ENCODE assay signal across 10 cellular contexts in the genomic region with DNA sequence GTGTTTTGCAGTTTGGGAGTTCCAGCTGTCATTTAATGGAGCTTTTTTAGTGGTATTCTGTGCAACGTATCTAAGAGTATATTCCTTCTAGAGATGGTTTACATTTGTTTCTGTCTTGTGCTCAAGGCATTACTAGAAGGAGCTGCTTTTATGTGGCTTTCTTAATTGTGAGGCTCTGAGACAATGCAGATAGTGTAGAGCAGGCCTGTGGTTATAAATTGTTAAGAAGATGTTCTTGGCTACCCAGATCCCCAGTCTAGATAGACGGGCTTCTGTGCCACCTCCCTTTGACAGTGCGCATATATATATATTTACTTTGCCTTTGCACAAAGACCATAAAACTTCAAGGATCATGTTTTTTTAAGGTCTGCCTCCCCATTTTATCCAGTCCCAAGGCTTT.
"Had no signal": no experiment of that assay in that cellular context is flagged by ENCODE, and none has a peak within 500 bp of the region (broad histone marks: within the 10 kb centered on the region; RNA-seq: fewer than 3 reads in every experiment).

No MANE protein-coding gene starts in this region.

- H3K9me3 ChIP-seq: HAP-1 had no signal

- H3K4me1 ChIP-seq: HAP-1 had no signal

- H3K4me3 ChIP-seq: GM23248, HAP-1, K562 had no signal

- ATAC-seq: HCT116, HepG2, K562 had no signal

- H3K36me3 Mint-ChIP-seq: IgD-negative memory B cell had no signal

- DNase-seq: GM23248, GOT3, H7, HFFc6 had no signal

- H2AFZ ChIP-seq: GM23248 had no signal

- H3K36me3 ChIP-seq: HAP-1 had no signal

- H3K9me3 Mint-ChIP-seq: HFFc6, IgD-negative memory B cell had no signal

- H3K4me1 Mint-ChIP-seq: IgD-negative memory B cell had no signal

- H3K27ac ChIP-seq: GM23248, HL-60 had no signal

- H3K27ac Mint-ChIP-seq: HFFc6, IgD-negative memory B cell had no signal

- H3K9ac ChIP-seq: GM23248 had no signal

- H3K4me3 Mint-ChIP-seq: HFFc6, IgD-negative memory B cell had no signal
